Comparison of ENCODE assay signal across 10 cellular contexts in genomic region chr17:69223809-69224208, GRCh38. TPM values are rescaled to one million over a fixed set of nuclear protein-coding genes. Genes with fewer than 3 reads are reported as not detected.
DNase-seq lines count a peak whose midpoint lies in the region; ATAC-seq and TF ChIP-seq lines count a peak whose summit lies in the region.
"Had no signal": no experiment of that assay in that cellular context is flagged by ENCODE, and none has a peak within 500 bp of the region (broad histone marks: within the 10 kb centered on the region; RNA-seq: fewer than 3 reads in every experiment).

No MANE protein-coding gene starts in this region.

- H3K27me3 ChIP-seq in upper lobe of right lung, result no peaks in the 10 kb centered on the region

- CTCF ChIA-PET in GM10248 (lab: Yijun Ruan, JAX), result interaction anchor here (1.0 to 1.2 kb wide), 3 partner anchors 11 to 15 kb away, joined by 3 read pairs; no protein-coding TSS in a partner anchor

- POLR2A ChIA-PET in GM10248 (lab: Yijun Ruan, JAX), result no interaction called here

- DNase-seq in GM10248 (ENCODE audit: extremely low spot score) (peak; percentile 17), fibroblast of peridontal ligament (ENCODE audit: extremely low read depth) (peak; percentile 78), NCI-H82 (lab: John Stamatoyannopoulos, UW) (no peak), GOT3 (lab: John Stamatoyannopoulos, UW) (no peak), upper lobe of right lung (no peak)
- no peak for DNase-seq in activated CD4-positive, alpha-beta T cell treated with anti-CD3 and anti-CD28 coated beads, Interleukin-2, amount 50 U/mL, for 48 hours
- DNase-seq: activated naive CD4-positive, alpha-beta T cell treated with Interleukin-2 at 50 U/mL for 16 hours; stimulated activated CD8-positive, alpha-beta memory T cell treated with anti-CD3 and anti-CD28 coated beads, Interleukin-4, amount 100 ng/mL, for 48 hours had no signal

- TF ChIP-seq CTCF in GM10248 (IDR thresholded peaks at IDR 0.05; ENCODE audit: control extremely low read depth, extremely low read depth, low read depth, missing control alignments) (no peak), upper lobe of right lung (IDR thresholded peaks at IDR 0.05) (no peak)

- no peaks in the 10 kb centered on the region for H3K4me1 ChIP-seq in upper lobe of right lung

- H3K27ac ChIP-seq in upper lobe of right lung, result no peak overlapping the region

- no peaks in the 10 kb centered on the region for H3K9me3 ChIP-seq in upper lobe of right lung

- peak; percentile 89 for ATAC-seq in GM19468 (IDR thresholded peaks at IDR 0.05; ENCODE audit: extremely low read depth, unreplicated experiment)
- ATAC-seq in HG03280 (IDR thresholded peaks at IDR 0.05; ENCODE audit: unreplicated experiment), result peak; percentile 96
- ATAC-seq in upper lobe of right lung, result no peak

- no peak overlapping the region for H3K4me3 ChIP-seq in upper lobe of right lung

- intact Hi-C loops in upper lobe of right lung (cut with DNase I), result no loop called here

- H3K36me3 ChIP-seq in upper lobe of right lung, result no peaks in the 10 kb centered on the region

RNA-seq across cellular contexts. Expression of gene ABCA10, which starts 4.8 kb away (rescaled TPM):
- 9.2 TPM for total RNA-seq in upper lobe of right lung

Comparison
In these comparisons a context has a peak if more than half of its experiments do, and no peak if none do; other contexts are left out.
1. DNase-seq: peak in GM10248 (single experiment) and fibroblast of peridontal ligament (single experiment); none in NCI-H82 (single experiment), activated CD4-positive, alpha-beta T cell treated with anti-CD3 and anti-CD28 coated beads, Interleukin-2, amount 50 U/mL, for 48 hours (0 of 2), GOT3 (single experiment) and upper lobe of right lung (single experiment).